Comparison of ENCODE assay signal across 8 cellular contexts in the genomic region with DNA sequence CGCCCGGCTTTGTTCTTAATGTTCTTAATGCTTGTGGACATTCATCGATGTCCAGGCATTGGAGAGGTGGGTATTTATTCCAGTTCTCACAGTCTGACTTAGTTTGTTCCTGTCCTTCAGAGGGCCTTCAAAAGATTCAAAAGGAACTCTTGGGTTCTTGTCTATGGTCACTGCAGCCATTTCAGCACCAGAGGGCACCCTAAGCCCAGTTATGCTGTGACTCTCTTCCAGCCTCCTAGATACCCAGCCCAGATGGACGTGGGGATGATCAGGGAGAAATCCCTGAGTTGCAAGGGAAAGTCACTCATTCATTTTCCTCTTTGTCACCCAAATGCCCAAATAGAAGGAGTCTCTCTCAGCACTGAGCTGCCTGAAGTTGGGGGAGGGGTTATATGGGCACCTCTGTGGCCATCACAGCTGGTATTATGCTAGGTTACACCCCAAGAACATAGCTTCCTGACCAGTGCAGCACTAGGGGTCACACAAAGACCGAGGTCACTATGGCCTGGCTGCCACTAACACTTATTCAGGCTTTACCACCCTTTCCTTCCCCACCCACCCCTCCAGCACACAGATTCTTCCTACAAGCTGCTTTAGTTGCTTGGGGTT. TPM values are rescaled to one million over a fixed set of nuclear protein-coding genes. Genes with fewer than 3 reads are reported as not detected.
DNase-seq lines count a peak whose midpoint lies in the region; ATAC-seq and TF ChIP-seq lines count a peak whose summit lies in the region.

No MANE protein-coding gene starts in this region.

- no peaks in the 10 kb centered on the region for H3K79me1 ChIP-seq in neuronal stem cell (ENCODE audit: low read depth, low read length)

- no peaks in the 10 kb centered on the region for H3K4me1 Mint-ChIP-seq in activated T-cell treated with anti-CD3 and anti-CD28 coated beads, Interleukin-2, amount 50 U/mL, for 4 hours (ENCODE audit: low read depth)

- H3K18ac ChIP-seq in neuronal stem cell (ENCODE audit: low read length) = no peak overlapping the region

- H2AFZ ChIP-seq in neuronal stem cell (ENCODE audit: low read length) = peak overlapping the region; percentile 77

- H3K27ac ChIP-seq in Panc1 (ENCODE audit: low read length) = peak overlapping the region; percentile 29; the same call in 1 of the 2 replicates
- no peak overlapping the region for H3K27ac ChIP-seq in neuronal stem cell (replicated peaks; ENCODE audit: low read length)
- H3K27ac ChIP-seq in substantia nigra (ENCODE audit: low read depth, low read length, poor library complexity, severe bottlenecking) = no peak overlapping the region

- DNase-seq in DMS 273 treated with DMSO at 0.1 percent for 48 hours (lab: John Stamatoyannopoulos, UW) (peak; percentile 35), KG1 (lab: John Stamatoyannopoulos, UW) (peak; percentile 39), Panc1 (ENCODE audit: low read depth, low spot score) (peak; percentile 87), fibroblast of pulmonary artery (ENCODE audit: low read depth) (peak; percentile 86), neuronal stem cell (ENCODE audit: low spot score) (peak; percentile 81), substantia nigra (lab: John Stamatoyannopoulos, UW) (peak in 44 of 49 donors; percentile 5 to 77 (median 46))
- DNase-seq in activated T-cell treated with anti-CD3 and anti-CD28 coated beads, Interleukin-2, amount 50 U/mL, for 4 hours = peak; percentile 55

- no peak overlapping the region for H2BK120ac ChIP-seq in neuronal stem cell (ENCODE audit: low read depth, low read length)

- H3K4ac ChIP-seq in neuronal stem cell (ENCODE audit: low read length) = no peak overlapping the region

- H3K9ac ChIP-seq in neuronal stem cell (ENCODE audit: low read depth, low read length, poor library complexity) = no peak overlapping the region

- H3K36me3 ChIP-seq in Panc1 (ENCODE audit: control insufficient read depth, insufficient read depth, low read length) = no peaks in the 10 kb centered on the region
- no peaks in the 10 kb centered on the region for H3K36me3 ChIP-seq in neuronal stem cell (replicated peaks in 1 of 2; ENCODE audit: control insufficient read depth in 2 of 2, insufficient read depth in 2 of 2, low read length in 2 of 2)

- ATAC-seq in GM21447 (IDR thresholded peaks at IDR 0.05; ENCODE audit: unreplicated experiment) (peak; percentile 96), Panc1 (peak; percentile 99)
- peak; percentile 90 to 93 for ATAC-seq in activated T-cell treated with anti-CD3 and anti-CD28 coated beads, Interleukin-2, amount 50 U/mL, for 4 hours

- intact Hi-C loops in Panc1 (cut with micrococcal nuclease; ENCODE audit: unreplicated experiment) = loop anchor here (1.0 to 10.0 kb wide), 4 partner anchors 127 to 1144 kb away; no protein-coding TSS in a partner anchor

- no peak overlapping the region for H4K91ac ChIP-seq in neuronal stem cell (ENCODE audit: low read depth, low read length, poor library complexity)

- no peak overlapping the region for H3K4me3 ChIP-seq in Panc1 (ENCODE audit: low read depth in 2 of 2, low read length in 2 of 2)
- no peak overlapping the region for H3K4me3 ChIP-seq in fibroblast of pulmonary artery (replicated peaks; ENCODE audit: low read depth, low read length)
- H3K4me3 ChIP-seq in neuronal stem cell (ENCODE audit: low read length in 2 of 2) = no peak overlapping the region

- H3K4me3 Mint-ChIP-seq in activated T-cell treated with anti-CD3 and anti-CD28 coated beads, Interleukin-2, amount 50 U/mL, for 4 hours = no peak overlapping the region

- no CpG with 5 or more reads among the region's 5 CpGs for WGBS in neuronal stem cell (ENCODE audit: extremely low coverage in 2 of 2, insufficient read length in 2 of 2, insufficient replicate concordance in 1 of 2), 2 donors

- TF ChIP-seq CTCF in Panc1 (IDR thresholded peaks at IDR 0.05) = peak; percentile 92
- peak; percentile 94 for TF ChIP-seq CTCF in fibroblast of pulmonary artery (IDR thresholded peaks at IDR 0.05; ENCODE audit: low read length, missing control alignments)

- H3K9me3 ChIP-seq in Panc1 (ENCODE audit: control insufficient read depth, insufficient read depth, low read depth, low read length) (no peaks in the 10 kb centered on the region), neuronal stem cell (replicated peaks in 1 of 2; ENCODE audit: control insufficient read depth in 2 of 2, insufficient read depth in 1 of 2, low read depth in 1 of 2, low read length in 2 of 2) (no peaks in the 10 kb centered on the region)

- no peaks in the 10 kb centered on the region for H3K4me1 ChIP-seq in Panc1 (ENCODE audit: control insufficient read depth, insufficient read depth, low read length)
- no peaks in the 10 kb centered on the region for H3K4me1 ChIP-seq in neuronal stem cell (ENCODE audit: control insufficient read depth in 2 of 2, insufficient read depth in 1 of 2, low read depth in 1 of 2, low read length in 2 of 2)

- H2BK12ac ChIP-seq in neuronal stem cell (ENCODE audit: low read length) = no peak overlapping the region

- H3K36me3 Mint-ChIP-seq in activated T-cell treated with anti-CD3 and anti-CD28 coated beads, Interleukin-2, amount 50 U/mL, for 4 hours (ENCODE audit: insufficient read depth) = no peaks in the 10 kb centered on the region

- BruUV-seq in Panc1 (replicated peaks; lab: Mats Ljungman, UMichigan) = no TSS peak

- in situ Hi-C loops in Panc1 (cut with HindIII; ENCODE audit: low pct_unique_long_range_greater_than_20kb, low sequenced_read_pairs) = no loop called here

- CTCF ChIA-PET in Panc1 (lab: Charles Lee) = interaction anchor here (0.5 to 0.9 kb wide), 9 partner anchors 9 to 1006 kb away, joined by 3 to 8 read pairs (median 4); no protein-coding TSS in a partner anchor

- no peaks in the 10 kb centered on the region for H3K9me3 Mint-ChIP-seq in activated T-cell treated with anti-CD3 and anti-CD28 coated beads, Interleukin-2, amount 50 U/mL, for 4 hours

- no peak overlapping the region for H3K23ac ChIP-seq in neuronal stem cell (ENCODE audit: low read depth, low read length, poor library complexity)

- no peak overlapping the region for H3K14ac ChIP-seq in neuronal stem cell (ENCODE audit: low read length)

- H3K27me3 Mint-ChIP-seq in activated T-cell treated with anti-CD3 and anti-CD28 coated beads, Interleukin-2, amount 50 U/mL, for 4 hours (ENCODE audit: low read depth) = peaks cover 18% of the 10 kb centered on the region

- no peak overlapping the region for H2BK15ac ChIP-seq in neuronal stem cell (ENCODE audit: low read length)

- no peak overlapping the region for H4K8ac ChIP-seq in neuronal stem cell (ENCODE audit: low read depth, low read length)

- no peak overlapping the region for H2BK5ac ChIP-seq in neuronal stem cell (ENCODE audit: low read length)

- no peak overlapping the region for H2AK5ac ChIP-seq in neuronal stem cell (ENCODE audit: low read depth, low read length)

- no peak overlapping the region for H3K4me2 ChIP-seq in neuronal stem cell (ENCODE audit: insufficient read depth, low read length, poor library complexity, severe bottlenecking)

- POLR2A ChIA-PET in Panc1 (lab: Charles Lee) = no interaction called here

- H3K27me3 ChIP-seq in Panc1 (ENCODE audit: control insufficient read depth, insufficient read depth, low read length) (no peaks in the 10 kb centered on the region), neuronal stem cell (ENCODE audit: control insufficient read depth in 3 of 3, insufficient read depth in 3 of 3, low read depth in 1 of 3, low read length in 3 of 3) (no peaks in the 10 kb centered on the region)

RNA-seq across cellular contexts. Expression of a gene that starts 26.5 kb away (rescaled TPM):
- 10.3 TPM for total RNA-seq in Panc1 (2021; ENCODE audit: unreplicated experiment)
- 6.8 TPM for polyA plus RNA-seq in Panc1 (2012; ENCODE audit: insufficient read length)
- total RNA-seq in activated T-cell treated with anti-CD3 and anti-CD28 coated beads, Interleukin-2, amount 50 U/mL, for 4 hours = 1 to 10 TPM; 6.6 to 9.5 (median 6.6) TPM
- 8.3 TPM for polyA plus RNA-seq in neuronal stem cell (2013, experiment 1 of 2)
- 7.8 TPM for polyA plus RNA-seq in neuronal stem cell (2013, experiment 2 of 2)

RNA-seq across cellular contexts. Expression of a gene that starts 38.9 kb away (rescaled TPM):
- 106 TPM for total RNA-seq in Panc1 (2021; ENCODE audit: unreplicated experiment)
- polyA plus RNA-seq in Panc1 (2012; ENCODE audit: insufficient read length) = 63.3 TPM
- 10 to 100 TPM; 73.3 to 82.8 (median 74.5) TPM for total RNA-seq in activated T-cell treated with anti-CD3 and anti-CD28 coated beads, Interleukin-2, amount 50 U/mL, for 4 hours
- polyA plus RNA-seq in neuronal stem cell (2013, experiment 1 of 2) = 93.0 TPM
- polyA plus RNA-seq in neuronal stem cell (2013, experiment 2 of 2) = 96.4 TPM

Comparison
In these comparisons a context has a peak if more than half of its experiments do, and no peak if none do; other contexts are left out.
1. DNase-seq: peak in every context shown above with its lines; median percentile 87 in Panc1; 86 in fibroblast of pulmonary artery; 81 in neuronal stem cell; 55 in activated T-cell treated with anti-CD3 and anti-CD28 coated beads, Interleukin-2, amount 50 U/mL, for 4 hours; 46 in substantia nigra; 39 in KG1; 35 in DMS 273 treated with DMSO at 0.1 percent for 48 hours.